Comparison of ENCODE assay signal across 7 cellular contexts in genomic region chr10:85145966-85146365, GRCh38.
"Had no signal": no experiment of that assay in that cellular context is flagged by ENCODE, and none has a peak within 500 bp of the region (broad histone marks: within the 10 kb centered on the region; RNA-seq: fewer than 3 reads in every experiment).

No MANE protein-coding gene starts in this region.

- DNase-seq: GM23248, GOT3, H7, HFFc6 had no signal

- H2AFZ ChIP-seq: GM23248 had no signal

- ATAC-seq: HCT116 had no signal

- H3K9ac ChIP-seq: GM23248 had no signal

- H3K27ac ChIP-seq: GM23248 had no signal

- FAIRE-seq: HTR-8/SVneo had no signal

- H3K4me3 ChIP-seq: GM23248, HAP-1 had no signal

- H3K36me3 ChIP-seq: HAP-1 had no signal

- H3K4me1 ChIP-seq: HAP-1 had no signal

- H3K9me3 ChIP-seq: HAP-1 had no signal
